19 cellular contexts compared by ENCODE assay signal in genomic region chr7:55427800-55428199, GRCh38.
DNase-seq lines count a peak whose midpoint lies in the region; ATAC-seq and TF ChIP-seq lines count a peak whose summit lies in the region.
"Had no signal": no experiment of that assay in that cellular context is flagged by ENCODE, and none has a peak within 500 bp of the region (broad histone marks: within the 10 kb centered on the region; RNA-seq: fewer than 3 reads in every experiment).

No MANE protein-coding gene starts in this region.

- TF ChIP-seq CTCF in glutamatergic neuron (IDR thresholded peaks at IDR 0.05; ENCODE audit: partially characterized antibody, unreplicated experiment) (no peak), Calu3 (IDR thresholded peaks at IDR 0.05; ENCODE audit: unreplicated experiment) (no peak)

- peaks cover 9 to 18% of the 10 kb centered on the region in 2 donors for H3K36me3 Mint-ChIP-seq in activated naive CD4-positive, alpha-beta T cell treated with anti-CD3 and anti-CD28 coated beads, Interleukin-2, amount 50 U/mL, for 72 hours
- peaks cover 6% of the 10 kb centered on the region for H3K36me3 Mint-ChIP-seq in glutamatergic neuron (ENCODE audit: unreplicated experiment)
- no peaks in the 10 kb centered on the region for H3K36me3 Mint-ChIP-seq in Calu3 (ENCODE audit: insufficient read depth, unreplicated experiment)

- H3K27ac Mint-ChIP-seq in activated naive CD4-positive, alpha-beta T cell treated with anti-CD3 and anti-CD28 coated beads, Interleukin-2, amount 50 U/mL, for 72 hours, result peak overlapping the region; percentile 83 to 88
- peak overlapping the region; percentile 49 for H3K27ac Mint-ChIP-seq in glutamatergic neuron (ENCODE audit: unreplicated experiment)
- peak overlapping the region in 1 of 2 donors; percentile 92 for H3K27ac Mint-ChIP-seq in stimulated activated naive CD8-positive, alpha-beta T cell treated with anti-CD3 and anti-CD28 coated beads, Interleukin-15, amount 100 ng/mL, for 72 hours
- no peak overlapping the region for H3K27ac Mint-ChIP-seq in Calu3 (ENCODE audit: unreplicated experiment)
- H3K27ac Mint-ChIP-seq: activated CD8-positive, alpha-beta memory T cell treated with anti-CD3 and anti-CD28 coated beads, Interleukin-2, amount 10 ng/mL, durations not matched to agents 7 days and 5 days had no signal

- CTCF ChIA-PET in Calu3 (lab: Charles Lee), result interaction anchor here (0.6 kb wide), 1 partner anchor 132 kb away, joined by 4 read pairs; no protein-coding TSS in a partner anchor

- H3K27me3 Mint-ChIP-seq in glutamatergic neuron (ENCODE audit: unreplicated experiment) (peaks cover 5% of the 10 kb centered on the region), Calu3 (ENCODE audit: unreplicated experiment) (no peaks in the 10 kb centered on the region)
- no peaks in the 10 kb centered on the region for H3K27me3 Mint-ChIP-seq in stimulated activated naive CD8-positive, alpha-beta T cell treated with anti-CD3 and anti-CD28 coated beads, Interleukin-15, amount 100 ng/mL, for 72 hours
- H3K27me3 Mint-ChIP-seq: activated CD8-positive, alpha-beta memory T cell treated with anti-CD3 and anti-CD28 coated beads, Interleukin-2, amount 10 ng/mL, durations not matched to agents 7 days and 5 days had no signal

- intact Hi-C loops in Calu3 (cut with micrococcal nuclease; ENCODE audit: unreplicated experiment), result no loop called here

- H3K4me1 Mint-ChIP-seq in glutamatergic neuron (ENCODE audit: low read depth, unreplicated experiment), result peaks cover 14% of the 10 kb centered on the region
- peaks cover 18% of the 10 kb centered on the region for H3K4me1 Mint-ChIP-seq in stimulated activated naive CD8-positive, alpha-beta T cell treated with anti-CD3 and anti-CD28 coated beads, Interleukin-15, amount 100 ng/mL, for 72 hours
- H3K4me1 Mint-ChIP-seq in Calu3 (ENCODE audit: low read depth, unreplicated experiment), result no peaks in the 10 kb centered on the region

- no peaks in the 10 kb centered on the region for H3K9me3 Mint-ChIP-seq in activated naive CD4-positive, alpha-beta T cell treated with anti-CD3 and anti-CD28 coated beads, Interleukin-2, amount 50 U/mL, for 72 hours
- H3K9me3 Mint-ChIP-seq in glutamatergic neuron (ENCODE audit: unreplicated experiment), result no peaks in the 10 kb centered on the region
- H3K9me3 Mint-ChIP-seq in stimulated activated naive CD8-positive, alpha-beta T cell treated with anti-CD3 and anti-CD28 coated beads, Interleukin-15, amount 100 ng/mL, for 72 hours, result no peaks in the 10 kb centered on the region
- no peaks in the 10 kb centered on the region for H3K9me3 Mint-ChIP-seq in Calu3 (ENCODE audit: low read depth, unreplicated experiment)

- no peak for DNase-seq in activated naive CD4-positive, alpha-beta T cell treated with anti-CD3 and anti-CD28 coated beads, Interleukin-2, amount 50 U/mL, for 72 hours (ENCODE audit: low spot score in 2 of 2)
- DNase-seq in activated naive CD4-positive, alpha-beta T cell treated with Interleukin-2 at 50 U/mL for 16 hours, result no peak
- DNase-seq in NCI-H2227 (lab: John Stamatoyannopoulos, UW; ENCODE audit: unreplicated experiment), result peak; percentile 58
- peak; percentile 64 for DNase-seq in glutamatergic neuron
- DNase-seq in stimulated activated naive CD8-positive, alpha-beta T cell treated with anti-CD3 and anti-CD28 coated beads, Interleukin-15, amount 100 ng/mL, for 72 hours, result no peak
- DNase-seq in superior temporal gyrus (ENCODE audit: extremely low spot score), result no peak
- DNase-seq in Calu3, result no peak
- DNase-seq: activated CD8-positive, alpha-beta memory T cell treated with anti-CD3 and anti-CD28 coated beads, Interleukin-2, amount 10 ng/mL, durations not matched to agents 7 days and 5 days; activated naive CD4-positive, alpha-beta T cell treated with anti-CD3 and anti-CD28 coated beads, Interleukin-2, amount 50 U/mL, for 16 hours; effector CD4-positive, alpha-beta T cell; heart right ventricle; KBM-7; NCI-H1048; NCI-H82; right cardiac atrium; stimulated activated CD4-positive, alpha-beta T cell treated with anti-CD3 and anti-CD28 coated beads, Interleukin-1b, Interleukin-23, amount 100 ng/mL, for 48 hours had no signal

- H3K4me3 Mint-ChIP-seq in glutamatergic neuron (ENCODE audit: unreplicated experiment) (no peak overlapping the region), Calu3 (ENCODE audit: low read depth, unreplicated experiment) (no peak overlapping the region)
- H3K4me3 Mint-ChIP-seq in stimulated activated naive CD8-positive, alpha-beta T cell treated with anti-CD3 and anti-CD28 coated beads, Interleukin-15, amount 100 ng/mL, for 72 hours, result peak overlapping the region in 1 of 2 donors; percentile 47
- H3K4me3 Mint-ChIP-seq: activated CD8-positive, alpha-beta memory T cell treated with anti-CD3 and anti-CD28 coated beads, Interleukin-2, amount 10 ng/mL, durations not matched to agents 7 days and 5 days had no signal

- BruUV-seq in Calu3 (replicated peaks; lab: Mats Ljungman, UMichigan), result no TSS peak

- peak in 1 of 2 donors; percentile 27 for ATAC-seq in activated naive CD4-positive, alpha-beta T cell treated with anti-CD3 and anti-CD28 coated beads, Interleukin-2, amount 50 U/mL, for 72 hours
- peak; percentile 31 for ATAC-seq in stimulated activated naive CD8-positive, alpha-beta T cell treated with anti-CD3 and anti-CD28 coated beads, Interleukin-15, amount 100 ng/mL, for 72 hours
- no peak for ATAC-seq in HG03280 (IDR thresholded peaks at IDR 0.05; ENCODE audit: unreplicated experiment)
- ATAC-seq: activated CD8-positive, alpha-beta memory T cell treated with anti-CD3 and anti-CD28 coated beads, Interleukin-2, amount 10 ng/mL, durations not matched to agents 7 days and 5 days; GM12878; Panc1; right cardiac atrium had no signal

Comparison
In these comparisons a context has a peak if more than half of its experiments do, and no peak if none do; other contexts are left out.
1. DNase-seq: peak in NCI-H2227 (single experiment) and glutamatergic neuron (single experiment); none in activated naive CD4-positive, alpha-beta T cell treated with anti-CD3 and anti-CD28 coated beads, Interleukin-2, amount 50 U/mL, for 72 hours (0 of 2), activated naive CD4-positive, alpha-beta T cell treated with Interleukin-2 at 50 U/mL for 16 hours (single experiment), stimulated activated naive CD8-positive, alpha-beta T cell treated with anti-CD3 and anti-CD28 coated beads, Interleukin-15, amount 100 ng/mL, for 72 hours (0 of 2), superior temporal gyrus (single experiment) and Calu3 (single experiment).